15 cellular contexts compared by ENCODE assay signal in the genomic region with DNA sequence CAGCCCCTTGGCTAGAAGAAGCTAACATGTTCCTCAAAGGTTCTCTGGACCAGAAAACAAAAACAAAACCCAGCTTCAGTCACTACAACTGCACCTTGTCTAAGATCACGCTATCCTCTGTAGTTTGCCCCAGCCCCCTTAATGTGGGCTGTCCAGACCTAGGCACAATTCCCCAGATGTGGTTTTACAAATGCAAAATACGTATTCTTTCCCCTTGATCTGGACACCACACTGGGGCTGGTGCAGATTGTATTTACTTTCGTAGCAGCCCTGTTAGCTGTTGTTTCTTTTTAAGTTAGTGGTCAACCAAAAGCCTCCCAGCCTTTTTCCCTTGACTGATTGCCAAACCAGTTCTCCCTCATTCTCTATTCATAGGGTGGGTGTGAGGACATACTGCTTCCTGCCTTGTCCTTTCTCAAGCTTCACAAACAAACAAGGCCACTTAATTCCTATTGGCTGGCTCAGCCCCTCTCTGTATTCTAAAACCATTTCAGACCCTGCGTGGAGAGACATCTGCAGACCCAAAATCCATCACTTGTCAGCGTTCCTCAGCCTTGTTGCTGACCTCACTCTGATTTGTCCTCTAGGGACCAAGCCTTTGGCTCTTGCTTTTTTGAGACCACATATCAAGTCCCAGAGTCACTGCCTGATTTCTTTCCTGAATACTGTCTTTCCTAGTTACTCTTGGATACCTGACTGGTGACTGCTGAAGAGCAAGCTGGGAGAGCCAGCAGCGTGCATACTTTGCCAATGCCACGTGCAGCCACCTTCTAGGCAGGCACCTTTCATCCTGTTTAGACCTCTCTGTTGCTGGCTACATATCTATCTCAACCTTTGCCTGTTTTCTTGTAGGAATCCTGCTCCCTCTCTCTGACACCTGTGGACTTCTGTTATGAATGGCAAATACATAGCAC.
A peak's percentile ranks its signal among the peaks of the same experiment; 100 is the strongest.
DNase-seq lines count a peak whose midpoint lies in the region; ATAC-seq and TF ChIP-seq lines count a peak whose summit lies in the region.
"Had no signal": no experiment of that assay in that cellular context is flagged by ENCODE, and none has a peak within 500 bp of the region (broad histone marks: within the 10 kb centered on the region; RNA-seq: fewer than 3 reads in every experiment).

No MANE protein-coding gene starts in this region.

- H4K20me1 ChIP-seq in GM23338 (replicated peaks; ENCODE audit: insufficient read depth), result no peaks in the 10 kb centered on the region

- H3K36me3 Mint-ChIP-seq in GM23338 (ENCODE audit: low read depth) (no peaks in the 10 kb centered on the region; the same call in 2 of the 3 replicates), osteocyte (ENCODE audit: unreplicated experiment) (no peaks in the 10 kb centered on the region)
- H3K36me3 Mint-ChIP-seq: CD8-positive, alpha-beta memory T cell had no signal

- peak overlapping the region; percentile 14 for H2AFZ ChIP-seq in GM23338

- no peaks in the 10 kb centered on the region for H3K79me2 ChIP-seq in GM23338 (replicated peaks; ENCODE audit: insufficient read depth)

- WGBS in esophagus muscularis mucosa, result 77% methylated on average over 7 of the region's 7 CpGs

- 0 out of 2 replicates have a peak, but pooled peaks cover 6% of the 10 kb centered on the region for H3K9me2 ChIP-seq in GM23338 (ENCODE audit: insufficient read depth)

- H3K4me1 Mint-ChIP-seq in GM23338, result peaks cover 32% of the 10 kb centered on the region
- H3K4me1 Mint-ChIP-seq in osteocyte (ENCODE audit: unreplicated experiment), result peaks cover 25% of the 10 kb centered on the region
- H3K4me1 Mint-ChIP-seq: activated CD4-positive, alpha-beta T cell treated with anti-CD3 and anti-CD28 coated beads for 36 hours; CD8-positive, alpha-beta memory T cell had no signal

- no peaks in the 10 kb centered on the region for H3F3A ChIP-seq in GM23338 (replicated peaks; ENCODE audit: low read depth)

- no peaks in the 10 kb centered on the region for H3K27me3 ChIP-seq in GM23338 (ENCODE audit: insufficient read depth)
- H3K27me3 ChIP-seq in esophagus muscularis mucosa, result no peaks in the 10 kb centered on the region
- H3K27me3 ChIP-seq: SJCRH30 had no signal

- ATAC-seq in GM23338 (peak; percentile 46), GM21825 (IDR thresholded peaks at IDR 0.05; ENCODE audit: unreplicated experiment) (no peak), GM21528 (IDR thresholded peaks at IDR 0.05; ENCODE audit: low FRiP score, unreplicated experiment) (no peak)
- ATAC-seq: activated CD4-positive, alpha-beta T cell treated with anti-CD3 and anti-CD28 coated beads for 36 hours had no signal

- no peak for TF ChIP-seq EP300 in esophagus muscularis mucosa (IDR thresholded peaks at IDR 0.05)

- H3K27ac Mint-ChIP-seq in GM23338 (peak overlapping the region; percentile 13), osteocyte (ENCODE audit: unreplicated experiment) (peak overlapping the region; percentile 56)
- H3K27ac Mint-ChIP-seq: activated CD4-positive, alpha-beta T cell treated with anti-CD3 and anti-CD28 coated beads for 36 hours; CD8-positive, alpha-beta memory T cell had no signal

- no peak overlapping the region for H3K4me2 ChIP-seq in GM23338

- H3K4me1 ChIP-seq in GM23338 (ENCODE audit: insufficient read depth), result peaks cover 28% of the 10 kb centered on the region
- peaks cover 0 to 21% (median 3%) of the 10 kb centered on the region in 4 donors for H3K4me1 ChIP-seq in esophagus muscularis mucosa

- peaks cover 8% of the 10 kb centered on the region for H3K27me3 Mint-ChIP-seq in GM23338 (ENCODE audit: insufficient read depth, low read depth, poor library complexity)
- peaks cover 10% of the 10 kb centered on the region for H3K27me3 Mint-ChIP-seq in osteocyte (ENCODE audit: unreplicated experiment)

- TF ChIP-seq POLR2A in esophagus muscularis mucosa (IDR thresholded peaks at IDR 0.05; ENCODE audit: low read depth), result no peak

- TF ChIP-seq CTCF in GM23338 (conservative IDR thresholded peaks at IDR 0.05; ENCODE audit: low read depth in 2 of 2) (no peak), esophagus muscularis mucosa (IDR thresholded peaks at IDR 0.05) (no peak), osteocyte (IDR thresholded peaks at IDR 0.05) (no peak)

- DNase-seq in GM23338 (ENCODE audit: low spot score), result peak; percentile 60
- peak; percentile 48 for DNase-seq in NCI-H510A treated with DMSO at 0.1 percent for 48 hours (lab: John Stamatoyannopoulos, UW)
- peak; percentile 81 for DNase-seq in esophagus muscularis mucosa (ENCODE audit: extremely low spot score)
- no peak for DNase-seq in osteocyte (ENCODE audit: extremely low spot score, unreplicated experiment)
- DNase-seq in ureter (ENCODE audit: low spot score), result no peak
- no peak for DNase-seq in NCI-H2196 (lab: John Stamatoyannopoulos, UW; ENCODE audit: unreplicated experiment)
- DNase-seq: activated CD4-positive, alpha-beta T cell treated with anti-CD3 and anti-CD28 coated beads for 36 hours; activated naive CD4-positive, alpha-beta T cell; CD8-positive, alpha-beta memory T cell; Karpas-422; NCI-H226 had no signal

- no peak overlapping the region for H3K4me3 Mint-ChIP-seq in GM23338
- no peak overlapping the region for H3K4me3 Mint-ChIP-seq in osteocyte (ENCODE audit: unreplicated experiment)
- H3K4me3 Mint-ChIP-seq: activated CD4-positive, alpha-beta T cell treated with anti-CD3 and anti-CD28 coated beads for 36 hours; CD8-positive, alpha-beta memory T cell had no signal

- intact Hi-C loops in esophagus muscularis mucosa (cut with DNase I), result no loop called here

- H3K27ac ChIP-seq in GM23338 (ENCODE audit: low read depth) (no peak overlapping the region), esophagus muscularis mucosa (replicated peaks in 1 of 4) (no peak overlapping the region)
- H3K27ac ChIP-seq: coronary artery, SJCRH30 had no signal

- H3K9me3 Mint-ChIP-seq in GM23338 (peaks cover 3% of the 10 kb centered on the region; the same call in 2 of the 3 replicates), osteocyte (ENCODE audit: unreplicated experiment) (no peaks in the 10 kb centered on the region)

- H3K36me3 ChIP-seq in GM23338 (ENCODE audit: insufficient read depth) (no peaks in the 10 kb centered on the region), esophagus muscularis mucosa (no peaks in the 10 kb centered on the region)
- H3K36me3 ChIP-seq: SJCRH30 had no signal

- no peak overlapping the region for H3K4me3 ChIP-seq in GM23338
- H3K4me3 ChIP-seq in esophagus muscularis mucosa, result no peak overlapping the region
- H3K4me3 ChIP-seq: coronary artery, SJCRH30 had no signal

- peaks cover 0 to 6% (median 0%) of the 10 kb centered on the region in 4 donors for H3K9me3 ChIP-seq in esophagus muscularis mucosa
- H3K9me3 ChIP-seq: SJCRH30 had no signal

TF ChIP-seq in GM23338, 12 proteins besides CTCF, POLR2A, EP300 and RAD21 (continues in another document):
- TF ChIP-seq ZNF114 (CRISPR knock-in tag; IDR thresholded peaks at IDR 0.05), result no peak
- no peak for TF ChIP-seq EZH2 (IDR thresholded peaks at IDR 0.05; ENCODE audit: low read depth, unreplicated experiment)

Comparison
In these comparisons a context has a peak if more than half of its experiments do, and no peak if none do; other contexts are left out.
1. DNase-seq: peak in GM23338 (single experiment), NCI-H510A treated with DMSO at 0.1 percent for 48 hours (single experiment) and esophagus muscularis mucosa (single experiment); none in osteocyte (single experiment), ureter (single experiment) and NCI-H2196 (single experiment).